Comparison of ENCODE assay signal across 17 cellular contexts in the genomic region with DNA sequence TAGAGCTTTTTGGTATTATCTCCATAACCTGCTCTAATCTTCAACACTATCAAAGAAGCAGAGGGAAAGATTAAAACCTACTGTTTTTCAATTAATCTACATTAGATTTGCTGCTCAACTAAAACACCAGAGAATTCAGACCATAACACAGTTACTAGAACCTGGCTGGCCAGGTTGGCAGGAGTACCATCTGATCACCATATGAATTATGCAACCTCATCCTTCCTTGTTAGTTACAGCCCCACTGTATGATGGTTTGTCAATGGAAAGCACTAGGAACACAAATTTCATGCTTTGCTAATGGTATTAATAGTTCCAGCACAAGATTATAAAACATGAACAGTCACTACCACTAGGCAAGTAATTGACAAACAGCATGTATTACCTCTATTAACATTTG. TPM values are rescaled to one million over a fixed set of nuclear protein-coding genes. Genes with fewer than 3 reads are reported as not detected.
DNase-seq lines count a peak whose midpoint lies in the region; ATAC-seq, FAIRE-seq and TF ChIP-seq lines count a peak whose summit lies in the region.
"Had no signal": no experiment of that assay in that cellular context is flagged by ENCODE, and none has a peak within 500 bp of the region (broad histone marks: within the 10 kb centered on the region; RNA-seq: fewer than 3 reads in every experiment).

No MANE protein-coding gene starts in this region.

- TF ChIP-seq POLR2A in GM12892 (IDR thresholded peaks at IDR 0.05; ENCODE audit: low read depth, low read length) (no peak), uterus (IDR thresholded peaks at IDR 0.05) (no peak)

- no peaks in the 10 kb centered on the region for H3K9me3 ChIP-seq in uterus
- H3K9me3 ChIP-seq: HAP-1 had no signal

- peak; percentile 72 for FAIRE-seq in GM12892 (lab: Jason Lieb, UNC)
- FAIRE-seq in HTR-8/SVneo (lab: Jason Lieb, UNC), result peak; percentile 33
- FAIRE-seq: H54 had no signal

- intact Hi-C loops in uterus (cut with DNase I; ENCODE audit: low total_unique reads), result no loop called here

- no peak overlapping the region for H3K27ac ChIP-seq in uterus

- ATAC-seq in left lobe of liver, result peak; percentile 69

- no peak for TF ChIP-seq CTCF in uterus (IDR thresholded peaks at IDR 0.05)

- H3K27me3 ChIP-seq in uterus, result no peaks in the 10 kb centered on the region

- DNase-seq in GM12892 (ENCODE audit: insufficient read length) (no peak), HTR-8/SVneo (ENCODE audit: insufficient read length, low spot score) (no peak), left lobe of liver (ENCODE audit: low spot score) (no peak), uterus (no peak), cerebellar cortex (ENCODE audit: low spot score) (no peak), NCI-H748 (lab: John Stamatoyannopoulos, UW; ENCODE audit: unreplicated experiment) (no peak)
- DNase-seq: C1 segment of cervical spinal cord; Calu3; CD4-positive, alpha-beta memory T cell; COR-L47; DMS53; DMS79 treated with DMSO at 0.1 percent for 48 hours; GF-D8; GOT3; HFFc6 had no signal

- no peaks in the 10 kb centered on the region for H3K36me3 ChIP-seq in uterus

- H3K4me3 ChIP-seq in uterus, result no peak overlapping the region
- H3K4me3 ChIP-seq: HAP-1 had no signal

- no peaks in the 10 kb centered on the region for H3K4me1 ChIP-seq in uterus

RNA-seq across cellular contexts. Expression of a gene that starts 5.8 kb away (rescaled TPM):
- 9.3 TPM for polyA plus RNA-seq in GM12892 (2012; ENCODE audit: missing spikeins)
- total RNA-seq in left lobe of liver, result 10.1 TPM
- 100 to 1,000 TPM in 1 of 4 donors, 10 to 100 TPM in 3; 50.3 to 111 (median 57.8) TPM for total RNA-seq in uterus

RNA-seq across cellular contexts. Expression of a gene that starts 56.2 kb away (rescaled TPM):
- polyA plus RNA-seq in GM12892 (2012; ENCODE audit: missing spikeins), result 35.5 TPM
- total RNA-seq in left lobe of liver (28.4 TPM), uterus (10 to 100 TPM; 12.6 to 67.2 (median 39.6) TPM)

RNA-seq across cellular contexts. Expression of a gene that starts 56.8 kb away (rescaled TPM):
- 20.9 TPM for polyA plus RNA-seq in GM12892 (2012; ENCODE audit: missing spikeins)
- total RNA-seq in left lobe of liver, result 104 TPM
- 100 to 1,000 TPM in 1 of 4 donors, 10 to 100 TPM in 3; 24.7 to 115 (median 47.0) TPM for total RNA-seq in uterus
